In genomic region chr11:101444851-101445250, GRCh38 we compare ENCODE assay signal across 16 cellular contexts.
DNase-seq lines count a peak whose midpoint lies in the region; ATAC-seq, FAIRE-seq and TF ChIP-seq lines count a peak whose summit lies in the region.
"Had no signal": no experiment of that assay in that cellular context is flagged by ENCODE, and none has a peak within 500 bp of the region (broad histone marks: within the 10 kb centered on the region; RNA-seq: fewer than 3 reads in every experiment).

No MANE protein-coding gene starts in this region.

- H2AFZ ChIP-seq in GM23248 (no peak overlapping the region), osteoblast (ENCODE audit: low read length) (no peak overlapping the region)

- no peaks in the 10 kb centered on the region for H3K9me2 ChIP-seq in GM23248 (ENCODE audit: insufficient read depth)

- no TSS peak for BruUV-seq in Calu3 (replicated peaks; lab: Mats Ljungman, UMichigan)

- H3K9ac ChIP-seq in GM23248, result no peak overlapping the region
- H3K9ac ChIP-seq in adipocyte (ENCODE audit: low read length), result peak overlapping the region; percentile 38
- H3K9ac ChIP-seq: BLaER1 treated with 17β-estradiol and CSF1 and Interleukin-3, amounts not matched to agents 10 nM and 100 nM had no signal

- H3K4me3 Mint-ChIP-seq in Calu3 (ENCODE audit: low read depth, unreplicated experiment), result no peak overlapping the region
- H3K4me3 Mint-ChIP-seq: HFFc6 had no signal

- H3K4me2 ChIP-seq in GM23248 (ENCODE audit: unreplicated experiment) (peak overlapping the region; percentile 57), osteoblast (ENCODE audit: insufficient read depth, low read length) (no peak overlapping the region)
- H3K4me2 ChIP-seq: BLaER1 treated with 17β-estradiol and CSF1 and Interleukin-3, amounts not matched to agents 10 nM and 100 nM had no signal

- H4K20me1 ChIP-seq in GM23248 (ENCODE audit: insufficient read depth), result no peaks in the 10 kb centered on the region
- H4K20me1 ChIP-seq in osteoblast (ENCODE audit: insufficient read depth, low read length), result no peaks in the 10 kb centered on the region
- H4K20me1 ChIP-seq: BLaER1 treated with 17β-estradiol and CSF1 and Interleukin-3, amounts not matched to agents 10 nM and 100 nM had no signal

- peaks cover 13% of the 10 kb centered on the region for H3K4me1 Mint-ChIP-seq in Calu3 (ENCODE audit: low read depth, unreplicated experiment)
- H3K4me1 Mint-ChIP-seq: CD4-positive, CD25-positive, alpha-beta regulatory T cell had no signal

- H3K27ac ChIP-seq in GM23248 (peak overlapping the region; percentile 86), osteoblast (ENCODE audit: low read depth, low read length) (peak overlapping the region; percentile 87)
- H3K27ac ChIP-seq: BLaER1 treated with 17β-estradiol and CSF1 and Interleukin-3, amounts not matched to agents 10 nM and 100 nM; HL-60 had no signal

- no peak overlapping the region for H3K27ac Mint-ChIP-seq in Calu3 (ENCODE audit: unreplicated experiment)
- H3K27ac Mint-ChIP-seq: CD4-positive, CD25-positive, alpha-beta regulatory T cell had no signal

- ATAC-seq in GM21381 (IDR thresholded peaks at IDR 0.05; ENCODE audit: unreplicated experiment), result no peak
- ATAC-seq: K562 had no signal

- H3K9me3 Mint-ChIP-seq in Calu3 (ENCODE audit: low read depth, unreplicated experiment), result no peaks in the 10 kb centered on the region

- H3K36me3 ChIP-seq in GM23248 (ENCODE audit: low read depth) (no peaks in the 10 kb centered on the region), adipocyte (ENCODE audit: control insufficient read depth, insufficient read depth, low read length, severe bottlenecking) (no peaks in the 10 kb centered on the region), osteoblast (ENCODE audit: insufficient read depth, low read length) (no peaks in the 10 kb centered on the region)
- H3K36me3 ChIP-seq: BLaER1 treated with 17β-estradiol and CSF1 and Interleukin-3, amounts not matched to agents 10 nM and 100 nM had no signal

- no peak for TF ChIP-seq POLR2A in GM12891 (IDR thresholded peaks at IDR 0.05; ENCODE audit: low read depth, low read length)

- peaks cover 60% of the 10 kb centered on the region for H3F3A ChIP-seq in GM23248 (ENCODE audit: insufficient read depth)

- in situ Hi-C loops in GM23248 (cut with MboI), result loop anchor here (10.0 to 25.0 kb wide), 2 partner anchors 400 to 567 kb away; no protein-coding TSS in a partner anchor

- DNase-seq in GM23248 (no peak), adipocyte (ENCODE audit: low read depth) (no peak), osteoblast (ENCODE audit: insufficient read length, low spot score, missing footprints) (no peak), Calu3 (no peak), amniotic stem cell (lab: John Stamatoyannopoulos, UW) (no peak), GM12891 (ENCODE audit: insufficient read length, low spot score) (no peak)
- DNase-seq: CD4-positive, CD25-positive, alpha-beta regulatory T cell; DMS 273 treated with DMSO at 0.1 percent for 48 hours; HCEC 1CT; HFFc6 had no signal

- H3K9me3 ChIP-seq in GM23248 (ENCODE audit: low read depth) (no peaks in the 10 kb centered on the region), adipocyte (ENCODE audit: control insufficient read depth, low read length) (no peaks in the 10 kb centered on the region), osteoblast (ENCODE audit: low read depth, low read length) (no peaks in the 10 kb centered on the region)
- H3K9me3 ChIP-seq: BLaER1 treated with 17β-estradiol and CSF1 and Interleukin-3, amounts not matched to agents 10 nM and 100 nM had no signal

- no peaks in the 10 kb centered on the region for H3K27me3 ChIP-seq in GM23248 (replicated peaks; ENCODE audit: insufficient read depth)
- no peaks in the 10 kb centered on the region for H3K27me3 ChIP-seq in adipocyte (replicated peaks; ENCODE audit: control insufficient read depth, insufficient read depth, low read length)
- no peaks in the 10 kb centered on the region for H3K27me3 ChIP-seq in osteoblast (ENCODE audit: insufficient read depth, low read length)
- H3K27me3 ChIP-seq: BLaER1 treated with 17β-estradiol and CSF1 and Interleukin-3, amounts not matched to agents 10 nM and 100 nM had no signal

- H3K79me2 ChIP-seq in GM23248 (ENCODE audit: insufficient read depth) (no peaks in the 10 kb centered on the region), osteoblast (ENCODE audit: insufficient read depth, low read length) (no peaks in the 10 kb centered on the region)

- WGBS in GM23248 (ENCODE audit: low coverage in 1 of 2, low lambda C conversion rate in 2 of 2, missing lambda C conversion rate in 2 of 2), 2 experiments, result 31 to 45% methylated on average over 1 of the region's 1 CpG

- H3K4me3 ChIP-seq in GM23248, result no peak overlapping the region
- H3K4me3 ChIP-seq in adipocyte (ENCODE audit: low read length), result no peak overlapping the region
- no peak overlapping the region for H3K4me3 ChIP-seq in osteoblast (ENCODE audit: insufficient read depth, low read length)
- H3K4me3 ChIP-seq: BLaER1 treated with 17β-estradiol and CSF1 and Interleukin-3, amounts not matched to agents 10 nM and 100 nM; K562 had no signal

- H3K27me3 Mint-ChIP-seq in Calu3 (ENCODE audit: unreplicated experiment), result no peaks in the 10 kb centered on the region
- H3K27me3 Mint-ChIP-seq: CD4-positive, CD25-positive, alpha-beta regulatory T cell had no signal

- TF ChIP-seq CTCF in osteoblast (IDR thresholded peaks at IDR 0.05; ENCODE audit: extremely low read depth, low read depth, low read length), result no peak
- no peak for TF ChIP-seq CTCF in Calu3 (IDR thresholded peaks at IDR 0.05; ENCODE audit: unreplicated experiment)

- intact Hi-C loops in Calu3 (cut with micrococcal nuclease; ENCODE audit: unreplicated experiment), result no loop called here

- H3K4me1 ChIP-seq in GM23248 (ENCODE audit: insufficient read depth), result peaks cover 69% of the 10 kb centered on the region
- H3K4me1 ChIP-seq in adipocyte (ENCODE audit: control insufficient read depth, insufficient read depth, low read length), result peaks cover 58% of the 10 kb centered on the region
- peaks cover 69% of the 10 kb centered on the region for H3K4me1 ChIP-seq in osteoblast (ENCODE audit: insufficient read depth, low read length)
- H3K4me1 ChIP-seq: BLaER1 treated with 17β-estradiol and CSF1 and Interleukin-3, amounts not matched to agents 10 nM and 100 nM had no signal

- CTCF ChIA-PET in Calu3 (lab: Charles Lee), result no interaction called here

- no peak for FAIRE-seq in GM12891 (lab: Jason Lieb, UNC)
- FAIRE-seq: G401.6, GM19239, K562 had no signal

- H3K36me3 Mint-ChIP-seq in Calu3 (ENCODE audit: insufficient read depth, unreplicated experiment), result no peaks in the 10 kb centered on the region
- H3K36me3 Mint-ChIP-seq: CD4-positive, CD25-positive, alpha-beta regulatory T cell had no signal

TF ChIP-seq in GM12891, 5 proteins besides CTCF, POLR2A, EP300 and RAD21:
- TF ChIP-seq SPI1 (IDR thresholded peaks at IDR 0.05; ENCODE audit: low read depth, low read length) (no peak), POU2F2 (IDR thresholded peaks at IDR 0.05; ENCODE audit: low read depth, low read length) (no peak), POLR2AphosphoS5 (IDR thresholded peaks at IDR 0.05; ENCODE audit: low read depth, low read length) (no peak), PAX5 (IDR thresholded peaks at IDR 0.05; ENCODE audit: insufficient read depth, low read length, severe bottlenecking) (no peak), TAF1 (IDR thresholded peaks at IDR 0.05; ENCODE audit: low read depth, low read length) (no peak)
